In genomic region chr1:39076127-39076798, GRCh38 we compare ENCODE assay signal across 1 cellular context.
TF ChIP-seq lines count a peak whose summit lies in the region.

No MANE protein-coding gene starts in this region.

TF ChIP-seq in WTC11, 78 proteins besides CTCF, POLR2A, EP300 and RAD21 (continued from another document):
- no peak for TF ChIP-seq ZNF512 (CRISPR knock-in tag; IDR thresholded peaks at IDR 0.05; ENCODE audit: borderline replicate concordance)
- TF ChIP-seq ZBTB21 (CRISPR knock-in tag; IDR thresholded peaks at IDR 0.05; ENCODE audit: borderline replicate concordance): no peak
- no peak for TF ChIP-seq MLX (CRISPR knock-in tag; IDR thresholded peaks at IDR 0.05)
- TF ChIP-seq TP53 (CRISPR knock-in tag; IDR thresholded peaks at IDR 0.05): no peak
- no peak for TF ChIP-seq MAX (CRISPR knock-in tag; IDR thresholded peaks at IDR 0.05)
- no peak for TF ChIP-seq TEAD4 (CRISPR knock-in tag; IDR thresholded peaks at IDR 0.05)
- no peak for TF ChIP-seq ZNF138 (CRISPR knock-in tag; conservative IDR thresholded peaks at IDR 0.05)
- TF ChIP-seq USF2 (CRISPR knock-in tag; IDR thresholded peaks at IDR 0.05): no peak
- no peak for TF ChIP-seq SMAD3 (CRISPR knock-in tag; IDR thresholded peaks at IDR 0.05; ENCODE audit: borderline replicate concordance)
- no peak for TF ChIP-seq ATF3 (CRISPR knock-in tag; conservative IDR thresholded peaks at IDR 0.05)
TF ChIP-seq in WTC11: peak in this region for 0.
